Comparison of ENCODE assay signal across 9 cellular contexts in genomic region chr14:104085032-104085888, GRCh38. TPM values are rescaled to one million over a fixed set of nuclear protein-coding genes. Genes with fewer than 3 reads are reported as not detected.
DNase-seq lines count a peak whose midpoint lies in the region; ATAC-seq and TF ChIP-seq lines count a peak whose summit lies in the region.
"Had no signal": no experiment of that assay in that cellular context is flagged by ENCODE, and none has a peak within 500 bp of the region (broad histone marks: within the 10 kb centered on the region; RNA-seq: fewer than 3 reads in every experiment).

ASPG (plus strand) TSS chr14:104085700; CDS start chr14:104085771, 71 bp downstream.

- peak; percentile 27 for TF ChIP-seq POLR2A in ovary (IDR thresholded peaks at IDR 0.05)

- no peak for TF ChIP-seq EP300 in ovary (IDR thresholded peaks at IDR 0.05)

- DNase-seq in RWPE2 (ENCODE audit: low spot score) (peak; percentile 72), heart right ventricle (peak in 1 of 2 donors; percentile 64), ovary (peak; percentile 81 to 87 (median 83)), SHP77 treated with DMSO at 0.1 percent for 48 hours (lab: John Stamatoyannopoulos, UW) (no peak), NCI-H146 (lab: John Stamatoyannopoulos, UW) (no peak), HCEC 1CT (no peak)

- WGBS in heart right ventricle, 2 donors = 6 to 8% methylated on average over 38 to 70 of the region's 70 CpGs
- 2 to 8% (median 3%) methylated on average over 10 to 70 of the region's 70 CpGs for WGBS in ovary, 3 donors

- H3K4me3 ChIP-seq in RWPE2 (ENCODE audit: severe bottlenecking) (no peak within 1 kb of the TSS), heart right ventricle (peak within 1 kb of the TSS in 9 of 10 donors; percentile 23 to 47 (median 38)), ovary (peak within 1 kb of the TSS; percentile 37)

- H3K9me3 ChIP-seq in ES-I3 (ENCODE audit: control insufficient read depth, insufficient read depth, low read length) (no peaks in the 10 kb centered on the region), RWPE2 (ENCODE audit: severe bottlenecking) (no peaks in the 10 kb centered on the region), heart right ventricle (no peaks in the 10 kb centered on the region), ovary (no peaks in the 10 kb centered on the region)

- TF ChIP-seq CTCF in RWPE2 (IDR thresholded peaks at IDR 0.05; ENCODE audit: poor library complexity, severe bottlenecking) = no peak
- TF ChIP-seq CTCF in heart right ventricle (IDR thresholded peaks at IDR 0.05) = no peak
- no peak for TF ChIP-seq CTCF in ovary (IDR thresholded peaks at IDR 0.05)

- H3K36me3 ChIP-seq in ES-I3 (ENCODE audit: insufficient read depth, low read length) (no peaks in the 10 kb centered on the region), RWPE2 (ENCODE audit: low read depth) (no peaks in the 10 kb centered on the region), heart right ventricle (no peaks in the 10 kb centered on the region), ovary (no peaks in the 10 kb centered on the region)

- H3K27me3 ChIP-seq in RWPE2 (ENCODE audit: insufficient read depth, poor library complexity, severe bottlenecking) (peaks cover 14% of the 10 kb centered on the region), heart right ventricle (peaks cover 8 to 47% (median 28%) of the 10 kb centered on the region in 7 donors), ovary (no peaks in the 10 kb centered on the region)

- intact Hi-C loops in heart right ventricle (cut with DNase I) = no loop called here
- intact Hi-C loops in ovary (cut with DNase I) = loop anchor here in 1 of 4 donors (10.0 kb wide), 1 partner anchor 480 kb away; no protein-coding TSS in a partner anchor

- peak within 1 kb of the TSS; percentile 44 for H3K9ac ChIP-seq in ES-I3 (ENCODE audit: low read depth, low read length)

- ATAC-seq in RWPE2 (ENCODE audit: low read depth) (peak; percentile 19; the same call in 1 of the 3 replicates), heart right ventricle (peak; percentile 27 to 67 (median 54)), HG03175 (IDR thresholded peaks at IDR 0.05; ENCODE audit: unreplicated experiment) (no peak)

- H3K4me1 ChIP-seq in ES-I3 (ENCODE audit: insufficient read depth, low read length) (no peaks in the 10 kb centered on the region; the same call in 1 of the 2 replicates), RWPE2 (ENCODE audit: insufficient read depth, poor library complexity, severe bottlenecking) (no peaks in the 10 kb centered on the region), heart right ventricle (peaks cover 0 to 34% (median 12%) of the 10 kb centered on the region in 9 donors), ovary (ENCODE audit: insufficient read depth) (peaks cover 13% of the 10 kb centered on the region)

- H3K27ac ChIP-seq in RWPE2 (ENCODE audit: poor library complexity, severe bottlenecking) (no peak within 1 kb of the TSS), heart right ventricle (peak within 1 kb of the TSS in 8 of 10 donors; percentile 31 to 69 (median 55)), ovary (peak within 1 kb of the TSS; percentile 14 to 72)

RNA-seq across cellular contexts. Expression of gene ASPG, which starts in this region (rescaled TPM):
- total RNA-seq in heart right ventricle = 10 to 100 TPM in 8 of 10 donors, 1 to 10 TPM in 2; 6.0 to 32.0 (median 16.3) TPM
- 10 to 100 TPM in 1 of 2 donors, 1 to 10 TPM in 1; 2.8 to 13.8 TPM for polyA plus RNA-seq in heart right ventricle
- total RNA-seq in ovary = 10 to 100 TPM; 10.5 to 28.8 (median 19.8) TPM
- polyA plus RNA-seq in ovary = 10 to 100 TPM in 1 of 2 donors, under 1 TPM in 1; 0.45 to 11.0 TPM
- total RNA-seq: M059J had no signal

Comparison
In these comparisons a context has a peak if more than half of its experiments do, and no peak if none do; other contexts are left out.
1. DNase-seq: peak in RWPE2 (single experiment) and ovary (5 of 5); none in SHP77 treated with DMSO at 0.1 percent for 48 hours (single experiment), NCI-H146 (single experiment) and HCEC 1CT (single experiment).